ENCODE assay signal across 13 cellular contexts in genomic region chr3:37173806-37174205, GRCh38. TPM values are rescaled to one million over a fixed set of nuclear protein-coding genes. Genes with fewer than 3 reads are reported as not detected.
DNase-seq lines count a peak whose midpoint lies in the region; ATAC-seq, FAIRE-seq and TF ChIP-seq lines count a peak whose summit lies in the region.
"Had no signal": no experiment of that assay in that cellular context is flagged by ENCODE, and none has a peak within 500 bp of the region (broad histone marks: within the 10 kb centered on the region; RNA-seq: fewer than 3 reads in every experiment).

No MANE protein-coding gene starts in this region.

- peak overlapping the region; percentile 89 for H3K27ac Mint-ChIP-seq in stimulated activated naive CD8-positive, alpha-beta T cell treated with anti-CD3 and anti-CD28 coated beads, Interleukin-15, Interleukin-2, amounts not matched to agents 100 ng/mL and 50 ng/mL, for 24 hours
- H3K27ac Mint-ChIP-seq in stimulated activated naive CD8-positive, alpha-beta T cell treated with anti-CD3 and anti-CD28 coated beads, Interleukin-15, amount 100 ng/mL, for 72 hours: no peak overlapping the region

- no peaks in the 10 kb centered on the region for H3K9me3 ChIP-seq in muscle layer of duodenum (ENCODE audit: control insufficient read depth in 1 of 2, low read length in 2 of 2)
- H3K9me3 ChIP-seq: HAP-1 had no signal

- no peaks in the 10 kb centered on the region for H3K27me3 Mint-ChIP-seq in stimulated activated naive CD8-positive, alpha-beta T cell treated with anti-CD3 and anti-CD28 coated beads, Interleukin-15, Interleukin-2, amounts not matched to agents 100 ng/mL and 50 ng/mL, for 24 hours
- H3K27me3 Mint-ChIP-seq in stimulated activated naive CD8-positive, alpha-beta T cell treated with anti-CD3 and anti-CD28 coated beads, Interleukin-15, amount 100 ng/mL, for 72 hours: no peaks in the 10 kb centered on the region

- H3K27ac ChIP-seq in coronary artery: peak overlapping the region in 1 of 2 donors; percentile 36
- peak overlapping the region; percentile 97 for H3K27ac ChIP-seq in muscle layer of duodenum (ENCODE audit: low read length)

- no peaks in the 10 kb centered on the region for H3K9me3 Mint-ChIP-seq in stimulated activated naive CD8-positive, alpha-beta T cell treated with anti-CD3 and anti-CD28 coated beads, Interleukin-15, Interleukin-2, amounts not matched to agents 100 ng/mL and 50 ng/mL, for 24 hours
- no peaks in the 10 kb centered on the region for H3K9me3 Mint-ChIP-seq in stimulated activated naive CD8-positive, alpha-beta T cell treated with anti-CD3 and anti-CD28 coated beads, Interleukin-15, amount 100 ng/mL, for 72 hours

- H3K36me3 ChIP-seq in muscle layer of duodenum (ENCODE audit: control insufficient read depth in 1 of 2, insufficient read depth in 2 of 2, low read length in 2 of 2): peaks cover 13 to 15% of the 10 kb centered on the region in 2 donors

- peaks cover 44% of the 10 kb centered on the region for H3K4me1 Mint-ChIP-seq in stimulated activated naive CD8-positive, alpha-beta T cell treated with anti-CD3 and anti-CD28 coated beads, Interleukin-15, Interleukin-2, amounts not matched to agents 100 ng/mL and 50 ng/mL, for 24 hours (ENCODE audit: low read depth)
- peaks cover 56% of the 10 kb centered on the region for H3K4me1 Mint-ChIP-seq in stimulated activated naive CD8-positive, alpha-beta T cell treated with anti-CD3 and anti-CD28 coated beads, Interleukin-15, amount 100 ng/mL, for 72 hours

- H3K27me3 ChIP-seq in muscle layer of duodenum (ENCODE audit: low read depth, low read length): no peaks in the 10 kb centered on the region

- peaks cover 25% of the 10 kb centered on the region for H3K36me3 Mint-ChIP-seq in stimulated activated naive CD8-positive, alpha-beta T cell treated with anti-CD3 and anti-CD28 coated beads, Interleukin-15, Interleukin-2, amounts not matched to agents 100 ng/mL and 50 ng/mL, for 24 hours (ENCODE audit: low read depth)

- TF ChIP-seq CTCF in coronary artery (IDR thresholded peaks at IDR 0.05) (no peak), D721Med (IDR thresholded peaks at IDR 0.05; ENCODE audit: insufficient read depth, missing control alignments) (no peak)

- peak overlapping the region; percentile 90 for H3K4me3 Mint-ChIP-seq in stimulated activated naive CD8-positive, alpha-beta T cell treated with anti-CD3 and anti-CD28 coated beads, Interleukin-15, Interleukin-2, amounts not matched to agents 100 ng/mL and 50 ng/mL, for 24 hours
- peak overlapping the region in 1 of 2 donors; percentile 42 for H3K4me3 Mint-ChIP-seq in stimulated activated naive CD8-positive, alpha-beta T cell treated with anti-CD3 and anti-CD28 coated beads, Interleukin-15, amount 100 ng/mL, for 72 hours

- no peak for FAIRE-seq in frontal cortex (lab: Jason Lieb, UNC)
- FAIRE-seq in D721Med (lab: Jason Lieb, UNC): no peak

- no peak for DNase-seq in stimulated activated naive CD8-positive, alpha-beta T cell treated with anti-CD3 and anti-CD28 coated beads, Interleukin-15, amount 100 ng/mL, for 72 hours
- DNase-seq in coronary artery (ENCODE audit: low spot score) (no peak), NAMALWA (ENCODE audit: low spot score) (no peak), frontal cortex (ENCODE audit: low spot score in 2 of 2) (no peak), D721Med (ENCODE audit: insufficient read length, low spot score) (no peak)
- DNase-seq in stimulated activated CD4-positive, alpha-beta T cell treated with anti-CD3 and anti-CD28 coated beads, Interleukin-15, amount 100 ng/mL, for 24 hours: no peak
- DNase-seq: activated T-cell treated with anti-CD3 and anti-CD28 coated beads for 4 hours; effector memory CD4-positive, alpha-beta T cell; NCI-H2171; stimulated activated CD4-positive, alpha-beta T cell treated with anti-CD3 and anti-CD28 coated beads, Interleukin-2, amount 100 ng/mL, for 48 hours had no signal

- H3K4me3 ChIP-seq in coronary artery: peak overlapping the region; percentile 90
- peak overlapping the region; percentile 1 to 95 for H3K4me3 ChIP-seq in muscle layer of duodenum (ENCODE audit: low read depth in 1 of 2, low read length in 2 of 2)
- H3K4me3 ChIP-seq: HAP-1 had no signal

- ATAC-seq in stimulated activated naive CD8-positive, alpha-beta T cell treated with anti-CD3 and anti-CD28 coated beads, Interleukin-15, amount 100 ng/mL, for 72 hours: no peak

- peaks cover 8 to 40% of the 10 kb centered on the region in 2 donors for H3K4me1 ChIP-seq in muscle layer of duodenum (ENCODE audit: control insufficient read depth in 1 of 2, insufficient read depth in 2 of 2, low read length in 2 of 2)

RNA-seq across cellular contexts. Expression of gene LRRFIP2, which starts 0.6 kb away (rescaled TPM):
- 55.4 TPM for total RNA-seq in frontal cortex
